In genomic region chr17:2694381-2695242, GRCh38 we compare ENCODE assay signal across 20 cellular contexts. TPM values are rescaled to one million over a fixed set of nuclear protein-coding genes. Genes with fewer than 3 reads are reported as not detected.
DNase-seq lines count a peak whose midpoint lies in the region; ATAC-seq and TF ChIP-seq lines count a peak whose summit lies in the region.
"Had no signal": no experiment of that assay in that cellular context is flagged by ENCODE, and none has a peak within 500 bp of the region (broad histone marks: within the 10 kb centered on the region; RNA-seq: fewer than 3 reads in every experiment).

No MANE protein-coding gene starts in this region.

- H3K9me3 ChIP-seq in Peyer's patch (no peaks in the 10 kb centered on the region), testis (no peaks in the 10 kb centered on the region)
- H3K9me3 ChIP-seq: uterus had no signal

- WGBS in testis, 2 donors, result 91 to 94% methylated on average over 24 to 42 of the region's 42 CpGs

- peak; percentile 57 for DNase-seq in activated effector memory CD4-positive, alpha-beta T cell treated with anti-CD3 and anti-CD28 coated beads, Interleukin-2, amount 50 U/mL, for 16 hours
- DNase-seq in activated effector memory CD4-positive, alpha-beta T cell treated with Interleukin-2 at 50 U/mL for 16 hours, result no peak
- peak in 2 of 3 donors; percentile 42 for DNase-seq in Peyer's patch
- DNase-seq in left lobe of liver (ENCODE audit: low spot score), result peak; percentile 42
- peak; percentile 11 for DNase-seq in testis
- no peak for DNase-seq in NCI-H2081 (lab: John Stamatoyannopoulos, UW)
- DNase-seq in HCEC 1CT, result no peak
- DNase-seq: CD8-positive, alpha-beta memory T cell; IMR-90; mesendoderm; NCI-H1694 treated with DMSO at 0.1 percent for 48 hours; NCI-H446 treated with DMSO at 0.1 percent for 48 hours; RPMI8226 had no signal

- H3K4me1 ChIP-seq in Peyer's patch (no peaks in the 10 kb centered on the region), testis (peaks cover 3% of the 10 kb centered on the region)
- H3K4me1 ChIP-seq: uterus had no signal

- no peak overlapping the region for H3K27ac ChIP-seq in Peyer's patch
- H3K27ac ChIP-seq in testis, result no peak overlapping the region
- H3K27ac ChIP-seq: hepatocyte, uterus had no signal

- TF ChIP-seq CTCF in Peyer's patch (IDR thresholded peaks at IDR 0.05) (no peak), testis (IDR thresholded peaks at IDR 0.05) (no peak)

- H3K36me3 ChIP-seq in Peyer's patch (peaks cover 0 to 96% (median 0%) of the 10 kb centered on the region in 3 donors), testis (ENCODE audit: low read depth, missing control alignments) (no peaks in the 10 kb centered on the region)
- H3K36me3 ChIP-seq: uterus had no signal

- intact Hi-C loops in testis (cut with DNase I; ENCODE audit: low total_unique reads), result no loop called here

- H3K27me3 ChIP-seq in Peyer's patch (no peaks in the 10 kb centered on the region), testis (no peaks in the 10 kb centered on the region)
- H3K27me3 ChIP-seq: hepatocyte, uterus had no signal

- H3K4me3 ChIP-seq in Peyer's patch (no peak overlapping the region), testis (no peak overlapping the region)
- H3K4me3 ChIP-seq: hepatocyte, uterus had no signal

- no peak for TF ChIP-seq POLR2A in Peyer's patch (IDR thresholded peaks at IDR 0.05)
- no peak for TF ChIP-seq POLR2A in testis (IDR thresholded peaks at IDR 0.05)

- ATAC-seq in left lobe of liver, result no peak
- ATAC-seq in HG03342 (IDR thresholded peaks at IDR 0.05; ENCODE audit: unreplicated experiment), result no peak
- ATAC-seq: stimulated activated effector memory CD8-positive, alpha-beta T cell treated with anti-CD3 and anti-CD28 coated beads, Interleukin-12 subunit alpha, Interleukin-12 subunit beta, amount 100 ng/mL, for 72 hours had no signal

RNA-seq across cellular contexts. Expression of gene CLUH, which starts 17.0 kb away (rescaled TPM):
- total RNA-seq in Peyer's patch (100 to 1,000 TPM; 127 to 323 (median 225) TPM), left lobe of liver (194 TPM), testis (100 to 1,000 TPM; 173 to 183 TPM)
- polyA plus RNA-seq in testis (ENCODE audit: insufficient read depth, low read depth, low replicate concordance), result 60.1 TPM

RNA-seq across cellular contexts. Expression of gene CCDC92B, which starts 54.8 kb away (rescaled TPM):
- total RNA-seq in Peyer's patch (1 to 10 TPM in 2 of 4 donors, not detected in 2; 1.5 to 1.6 TPM), left lobe of liver (not detected), testis (1 to 10 TPM; 3.9 to 4.0 TPM)
- polyA plus RNA-seq in testis (ENCODE audit: insufficient read depth, low read depth, low replicate concordance), result 2.2 TPM
- total RNA-seq: H4, hepatocyte, IMR-90, kidney epithelial cell had no signal
- polyA plus RNA-seq: AG04450; CD8-positive, alpha-beta memory T cell; IMR-90 had no signal

Comparison
In these comparisons a context has a peak if more than half of its experiments do, and no peak if none do; other contexts are left out.
1. DNase-seq: peak in activated effector memory CD4-positive, alpha-beta T cell treated with anti-CD3 and anti-CD28 coated beads, Interleukin-2, amount 50 U/mL, for 16 hours (single experiment), Peyer's patch (2 of 3), left lobe of liver (single experiment) and testis (single experiment); none in activated effector memory CD4-positive, alpha-beta T cell treated with Interleukin-2 at 50 U/mL for 16 hours (single experiment), NCI-H2081 (0 of 2) and HCEC 1CT (single experiment).